Comparison of ENCODE assay signal across 2 cellular contexts in genomic region chr1:151819951-151820623, GRCh38.
TF ChIP-seq lines count a peak whose summit lies in the region.

No MANE protein-coding gene starts in this region.

TF ChIP-seq in liver, 16 proteins besides CTCF, POLR2A, EP300 and RAD21:
- TF ChIP-seq RXRA (IDR thresholded peaks at IDR 0.05) (peak; percentile 79 to 81), SP1 (IDR thresholded peaks at IDR 0.05) (peak; percentile 17), HNF4A (conservative IDR thresholded peaks at IDR 0.05) (peak; percentile 45 to 65), FOXA2 (IDR thresholded peaks at IDR 0.05) (peak; percentile 17), JUND (IDR thresholded peaks at IDR 0.05) (peak in 1 of 2 donors; percentile 71), HNF4G (IDR thresholded peaks at IDR 0.05) (no peak), ATF3 (IDR thresholded peaks at IDR 0.05) (no peak), MAX (IDR thresholded peaks at IDR 0.05) (peak; percentile 69), YY1 (IDR thresholded peaks at IDR 0.05) (peak; percentile 37)

TF ChIP-seq in HepG2, 621 proteins besides CTCF, POLR2A, EP300 and RAD21:
- no peak for TF ChIP-seq TFDP1 (CRISPR knock-in tag; IDR thresholded peaks at IDR 0.05; ENCODE audit: borderline replicate concordance)
- no peak for TF ChIP-seq ZHX2 (IDR thresholded peaks at IDR 0.05; ENCODE audit: low read depth)
- TF ChIP-seq ZHX2 (CRISPR knock-in tag; IDR thresholded peaks at IDR 0.05; ENCODE audit: borderline replicate concordance) = no peak
- TF ChIP-seq NAIF1 (CRISPR knock-in tag; IDR thresholded peaks at IDR 0.05; ENCODE audit: borderline replicate concordance) = no peak
- no peak for TF ChIP-seq ARNTL (CRISPR knock-in tag; IDR thresholded peaks at IDR 0.05)
- TF ChIP-seq ZNF484 (CRISPR knock-in tag; IDR thresholded peaks at IDR 0.05; ENCODE audit: borderline replicate concordance, low read depth) = no peak
- no peak for TF ChIP-seq ZFP41 (CRISPR knock-in tag; IDR thresholded peaks at IDR 0.05; ENCODE audit: borderline replicate concordance)
- TF ChIP-seq ZNF281 (CRISPR knock-in tag; IDR thresholded peaks at IDR 0.05; ENCODE audit: borderline replicate concordance) = no peak
- TF ChIP-seq ZNF574 (CRISPR knock-in tag; IDR thresholded peaks at IDR 0.05) = no peak
- TF ChIP-seq YY1 (IDR thresholded peaks at IDR 0.05; ENCODE audit: insufficient read depth, insufficient replicate concordance, low read depth, low read length) = no peak
